In genomic region chr10:78047314-78047891, GRCh38 we compare ENCODE assay signal across 8 cellular contexts. TPM values are rescaled to one million over a fixed set of nuclear protein-coding genes. Genes with fewer than 3 reads are reported as not detected.
DNase-seq lines count a peak whose midpoint lies in the region; ATAC-seq and TF ChIP-seq lines count a peak whose summit lies in the region.

No MANE protein-coding gene starts in this region.

- H3K36me3 ChIP-seq in right lobe of liver, result peaks cover 0 to under 1% (median 0%) of the 10 kb centered on the region in 4 donors

- intact Hi-C loops in activated CD4-positive, alpha-beta T cell treated with anti-CD3 and anti-CD28 coated beads, Interleukin-2, amount 10 ng/mL, durations not matched to agents 24 days and 14 days (cut with micrococcal nuclease), result loop anchor here (1.0 to 10.0 kb wide), 4 partner anchors 255 to 1148 kb away; partner anchors contain the start of gene ZMIZ1
- intact Hi-C loops in right lobe of liver (cut with DNase I), result no loop called here

- no peak overlapping the region for H3K27ac Mint-ChIP-seq in activated CD4-positive, alpha-beta T cell treated with anti-CD3 and anti-CD28 coated beads, Interleukin-2, amount 10 ng/mL, durations not matched to agents 24 days and 14 days

- TF ChIP-seq POLR2A in right lobe of liver (IDR thresholded peaks at IDR 0.05), result no peak

- peaks cover 7% of the 10 kb centered on the region for H3K36me3 Mint-ChIP-seq in activated CD4-positive, alpha-beta T cell treated with anti-CD3 and anti-CD28 coated beads, Interleukin-2, amount 10 ng/mL, durations not matched to agents 24 days and 14 days (ENCODE audit: low read depth)

- TF ChIP-seq CTCF in GM12865 (IDR thresholded peaks at IDR 0.05; ENCODE audit: insufficient read depth, low read depth, low read length, missing control alignments) (peak; percentile 93), choroid plexus epithelial cell (conservative IDR thresholded peaks at IDR 0.05; ENCODE audit: low read depth, low read length) (peak; percentile 95), right lobe of liver (IDR thresholded peaks at IDR 0.05) (peak; percentile 78 to 94 (median 89))

- no peak overlapping the region for H3K4me3 ChIP-seq in GM12865 (ENCODE audit: low read depth, low read length)
- H3K4me3 ChIP-seq in choroid plexus epithelial cell (ENCODE audit: low read depth, low read length), result no peak overlapping the region
- H3K4me3 ChIP-seq in right lobe of liver, result no peak overlapping the region

- peaks cover 21% of the 10 kb centered on the region for H3K4me1 Mint-ChIP-seq in activated CD4-positive, alpha-beta T cell treated with anti-CD3 and anti-CD28 coated beads, Interleukin-2, amount 10 ng/mL, durations not matched to agents 24 days and 14 days

- ATAC-seq in HG03095 (IDR thresholded peaks at IDR 0.05; ENCODE audit: unreplicated experiment) (peak; percentile 50), right lobe of liver (peak; percentile 89 to 93 (median 92)), HG02840 (IDR thresholded peaks at IDR 0.05; ENCODE audit: low FRiP score, unreplicated experiment) (no peak)

- H3K4me1 ChIP-seq in right lobe of liver, result peaks cover 0 to 8% (median 0%) of the 10 kb centered on the region in 4 donors

- peak; percentile 86 for DNase-seq in GM12865 (ENCODE audit: low read depth)
- DNase-seq in NCI-H460 (ENCODE audit: extremely low read depth, low read depth), result peak; percentile 81
- peak; percentile 95 for DNase-seq in activated CD4-positive, alpha-beta T cell treated with anti-CD3 and anti-CD28 coated beads, Interleukin-2, amount 10 ng/mL, durations not matched to agents 24 days and 14 days
- peak; percentile 91 for DNase-seq in choroid plexus epithelial cell (ENCODE audit: low read depth)
- peak; percentile 81 for DNase-seq in right lobe of liver
- peak; percentile 65 to 74 (median 65) for DNase-seq in stimulated activated CD4-positive, alpha-beta T cell treated with anti-CD3 and anti-CD28 coated beads, TNF-alpha, amount 100 ng/mL, for 4 hours (ENCODE audit: low read depth in 3 of 3)

- no peaks in the 10 kb centered on the region for H3K9me3 ChIP-seq in right lobe of liver

- H3K9me3 Mint-ChIP-seq in activated CD4-positive, alpha-beta T cell treated with anti-CD3 and anti-CD28 coated beads, Interleukin-2, amount 10 ng/mL, durations not matched to agents 24 days and 14 days, result no peaks in the 10 kb centered on the region

- H3K27me3 ChIP-seq in right lobe of liver, result no peaks in the 10 kb centered on the region

- WGBS in right lobe of liver (ENCODE audit: insufficient coverage, low coverage, low lambda C conversion rate, missing lambda C conversion rate), result 2% methylated on average over 7 of the region's 13 CpGs

- H3K27me3 Mint-ChIP-seq in activated CD4-positive, alpha-beta T cell treated with anti-CD3 and anti-CD28 coated beads, Interleukin-2, amount 10 ng/mL, durations not matched to agents 24 days and 14 days, result no peaks in the 10 kb centered on the region

- H3K27ac ChIP-seq in right lobe of liver, result no peak overlapping the region

- no peak overlapping the region for H3K4me3 Mint-ChIP-seq in activated CD4-positive, alpha-beta T cell treated with anti-CD3 and anti-CD28 coated beads, Interleukin-2, amount 10 ng/mL, durations not matched to agents 24 days and 14 days

RNA-seq across cellular contexts. Expression of gene RPS24, which starts 13.7 kb away (rescaled TPM):
- 5,055 and 5,641 TPM in 2 replicates for total RNA-seq in NCI-H460 (2014; rRNA removed; shearing (Covaris generic))
- 2,082 and 2,918 TPM in 2 replicates for polyA plus RNA-seq in NCI-H460 (2014; cell fraction: nucleus; rRNA removed)
- 1,816 and 1,818 TPM in 2 replicates for total RNA-seq in activated CD4-positive, alpha-beta T cell treated with anti-CD3 and anti-CD28 coated beads, Interleukin-2, amount 10 ng/mL, durations not matched to agents 24 days and 14 days
- 100 to 1,000 TPM; 406 to 921 (median 499) TPM for total RNA-seq in right lobe of liver

RNA-seq across cellular contexts. Expression of gene POLR3A, which starts 18.1 kb away (rescaled TPM):
- total RNA-seq in NCI-H460 (2014; rRNA removed; shearing (Covaris generic)), result 14.1 and 18.0 TPM in 2 replicates
- 6.6 and 8.0 TPM in 2 replicates for polyA plus RNA-seq in NCI-H460 (2014; cell fraction: nucleus; rRNA removed)
- total RNA-seq in activated CD4-positive, alpha-beta T cell treated with anti-CD3 and anti-CD28 coated beads, Interleukin-2, amount 10 ng/mL, durations not matched to agents 24 days and 14 days, result 27.8 and 28.7 TPM in 2 replicates
- total RNA-seq in right lobe of liver, result 1 to 10 TPM; 5.5 to 8.5 (median 6.4) TPM
